ENCODE assay signal across 8 cellular contexts in the genomic region with DNA sequence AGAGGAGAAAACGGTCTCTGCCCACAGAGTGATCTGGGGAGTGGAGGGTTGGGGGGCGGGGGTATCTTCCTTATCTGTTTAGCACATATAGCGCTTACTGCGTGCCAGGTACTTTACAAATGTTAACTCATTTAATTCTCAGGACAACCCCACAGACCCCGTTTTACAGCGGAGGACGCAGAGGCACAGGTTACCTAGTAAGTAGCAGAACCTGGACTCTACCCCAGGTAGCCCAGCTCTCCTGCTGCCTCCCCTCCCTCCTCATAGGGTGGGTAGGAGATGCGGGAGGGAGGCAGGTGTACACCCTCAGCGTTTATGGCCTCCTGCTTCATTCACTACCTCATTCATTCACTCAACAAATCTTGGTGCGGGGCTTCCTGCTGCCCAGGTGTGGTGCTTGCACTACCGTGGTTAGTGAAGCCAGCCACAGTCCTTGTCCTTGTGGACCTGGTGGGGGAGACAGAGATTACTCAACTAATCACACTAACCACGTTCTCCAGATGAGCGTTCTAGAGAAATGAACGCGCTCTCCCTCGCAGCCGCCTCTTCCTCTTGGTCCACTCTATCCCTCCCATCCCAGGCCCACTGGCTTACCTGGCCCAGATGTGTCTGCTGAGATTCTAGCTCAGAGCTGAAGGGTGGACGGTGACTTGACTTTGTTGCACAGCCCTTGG.
DNase-seq lines count a peak whose midpoint lies in the region; ATAC-seq and TF ChIP-seq lines count a peak whose summit lies in the region.

No MANE protein-coding gene starts in this region.

- H3K4me3 ChIP-seq in DOHH2 (ENCODE audit: low read length) (0 out of 2 replicates have a peak overlapping the region, but pooled peaks have one; percentile 38), KMS-11 (IDR thresholded peaks at IDR 0.05; ENCODE audit: insufficient read depth, low read depth, low read length) (no peak overlapping the region), neural cell (ENCODE audit: low read length) (peak overlapping the region; percentile 59), colonic mucosa (no peak overlapping the region), PC-9 (no peak overlapping the region)

- peaks cover 5% of the 10 kb centered on the region for H3K9me3 Mint-ChIP-seq in chondrocyte (ENCODE audit: low read depth)

- CTCF ChIA-PET in PC-9 (lab: Charles Lee) = no interaction called here

- H3K27me3 ChIP-seq in DOHH2 (ENCODE audit: control insufficient read depth, low read length) (peaks cover 5% of the 10 kb centered on the region; the same call in 1 of the 2 replicates), KMS-11 (ENCODE audit: insufficient read depth, low read depth) (no peaks in the 10 kb centered on the region), neural cell (ENCODE audit: insufficient read depth, low read depth, low read length) (no peaks in the 10 kb centered on the region), colonic mucosa (no peaks in the 10 kb centered on the region), PC-9 (ENCODE audit: insufficient read depth, low read depth) (peaks cover 37% of the 10 kb centered on the region)

- no peak for TF ChIP-seq RAD21 in neural cell (conservative IDR thresholded peaks at IDR 0.05)

- H3K9me3 ChIP-seq in DOHH2 (ENCODE audit: control insufficient read depth, insufficient read depth, low read length) (no peaks in the 10 kb centered on the region), neural cell (ENCODE audit: low read length) (no peaks in the 10 kb centered on the region), colonic mucosa (no peaks in the 10 kb centered on the region), PC-9 (ENCODE audit: insufficient read depth, low read depth) (no peaks in the 10 kb centered on the region)

- TF ChIP-seq EP300 in neural cell (conservative IDR thresholded peaks at IDR 0.05; ENCODE audit: poor library complexity, severe bottlenecking) = no peak

- ATAC-seq in HG03175 (IDR thresholded peaks at IDR 0.05; ENCODE audit: unreplicated experiment) = no peak

- no peaks in the 10 kb centered on the region for H3K79me2 ChIP-seq in DOHH2 (ENCODE audit: control insufficient read depth, low read length)
- H3K79me2 ChIP-seq in KMS-11 (ENCODE audit: insufficient read depth, low read depth) = no peaks in the 10 kb centered on the region
- H3K79me2 ChIP-seq in neural cell (replicated peaks; ENCODE audit: insufficient read depth, low read length) = no peaks in the 10 kb centered on the region
- no peaks in the 10 kb centered on the region for H3K79me2 ChIP-seq in PC-9 (ENCODE audit: low read depth)

- H3K4me3 Mint-ChIP-seq in chondrocyte (ENCODE audit: unreplicated experiment) = peak overlapping the region; percentile 22

- H4K20me1 ChIP-seq in DOHH2 (ENCODE audit: control insufficient read depth, insufficient read depth, low read depth, low read length) = no peaks in the 10 kb centered on the region
- no peaks in the 10 kb centered on the region for H4K20me1 ChIP-seq in KMS-11 (ENCODE audit: insufficient read depth)
- H4K20me1 ChIP-seq in neural cell (ENCODE audit: insufficient read depth) = no peaks in the 10 kb centered on the region
- H4K20me1 ChIP-seq in PC-9 (ENCODE audit: insufficient read depth) = no peaks in the 10 kb centered on the region

- H3K36me3 ChIP-seq in DOHH2 (ENCODE audit: control insufficient read depth, low read length) (no peaks in the 10 kb centered on the region), KMS-11 (ENCODE audit: insufficient read depth) (no peaks in the 10 kb centered on the region), neural cell (ENCODE audit: insufficient read depth, low read length) (no peaks in the 10 kb centered on the region), colonic mucosa (no peaks in the 10 kb centered on the region), PC-9 (ENCODE audit: low read depth) (no peaks in the 10 kb centered on the region)

- H3K4me2 ChIP-seq in DOHH2 (ENCODE audit: low read length) = peak overlapping the region; percentile 51
- peak overlapping the region; percentile 56; the same call in 1 of the 2 replicates for H3K4me2 ChIP-seq in KMS-11
- peak overlapping the region; percentile 19 for H3K4me2 ChIP-seq in neural cell (ENCODE audit: low read length)
- no peak overlapping the region for H3K4me2 ChIP-seq in PC-9

- H3K9ac ChIP-seq in KMS-11 = no peak overlapping the region
- peak overlapping the region; percentile 56 for H3K9ac ChIP-seq in neural cell (ENCODE audit: low read length)
- no peak overlapping the region for H3K9ac ChIP-seq in colonic mucosa (ENCODE audit: low read depth in 2 of 2, low read length in 2 of 2)

- H3K27me3 Mint-ChIP-seq in chondrocyte (ENCODE audit: low read depth) = peaks cover 48% of the 10 kb centered on the region

- DNase-seq in chondrocyte (ENCODE audit: low spot score) (no peak), colonic mucosa (no peak), NCI-H1048 (lab: John Stamatoyannopoulos, UW) (no peak), PC-9 (no peak)

- H3K36me3 Mint-ChIP-seq in chondrocyte (ENCODE audit: low read depth) = peaks cover 1% of the 10 kb centered on the region

- H2AFZ ChIP-seq in KMS-11 (ENCODE audit: low read depth) = peak overlapping the region; percentile 69; the same call in 1 of the 2 replicates
- peak overlapping the region; percentile 73 for H2AFZ ChIP-seq in neural cell (ENCODE audit: low read depth, low read length)
- H2AFZ ChIP-seq in PC-9 = no peak overlapping the region

- no peak overlapping the region for H3K27ac Mint-ChIP-seq in chondrocyte (ENCODE audit: unreplicated experiment)

- TF ChIP-seq CTCF in DOHH2 (IDR thresholded peaks at IDR 0.05; ENCODE audit: low read depth, low read length, poor library complexity, severe bottlenecking) (no peak), KMS-11 (conservative IDR thresholded peaks at IDR 0.05; ENCODE audit: low read depth, low read length) (no peak), chondrocyte (IDR thresholded peaks at IDR 0.05) (no peak), neural cell (IDR thresholded peaks at IDR 0.05; ENCODE audit: poor library complexity, severe bottlenecking) (peak; percentile 19), colonic mucosa (IDR thresholded peaks at IDR 0.05) (no peak), PC-9 (conservative IDR thresholded peaks at IDR 0.05) (no peak)

- no TSS peak for BruUV-seq in PC-9 (replicated peaks; lab: Mats Ljungman, UMichigan)

- POLR2A ChIA-PET in PC-9 (lab: Charles Lee; ENCODE audit: unreplicated experiment) = no interaction called here

- intact Hi-C loops in colonic mucosa (cut with DNase I) (loop anchor here (2.0 kb wide), 1 partner anchor 234 kb away; no protein-coding TSS in a partner anchor), PC-9 (cut with micrococcal nuclease; ENCODE audit: unreplicated experiment) (loop anchor here (1.0 kb wide), 1 partner anchor 235 kb away; no protein-coding TSS in a partner anchor)

- H3F3A ChIP-seq in DOHH2 (ENCODE audit: control insufficient read depth, insufficient read depth) (no peaks in the 10 kb centered on the region), neural cell (ENCODE audit: insufficient read depth, low read length, poor library complexity, severe bottlenecking) (no peaks in the 10 kb centered on the region), PC-9 (ENCODE audit: insufficient read depth, low read depth) (no peaks in the 10 kb centered on the region)

- peaks cover 2% of the 10 kb centered on the region; the same call in 1 of the 2 replicates for H3K4me1 ChIP-seq in DOHH2 (ENCODE audit: control insufficient read depth, low read length)
- H3K4me1 ChIP-seq in KMS-11 (ENCODE audit: low read depth, poor library complexity, severe bottlenecking) = no peaks in the 10 kb centered on the region
- H3K4me1 ChIP-seq in colonic mucosa = no peaks in the 10 kb centered on the region
- no peaks in the 10 kb centered on the region for H3K4me1 ChIP-seq in PC-9 (replicated peaks; ENCODE audit: insufficient read depth)

- H3K9me2 ChIP-seq in DOHH2 (replicated peaks; ENCODE audit: control insufficient read depth, low read length) (no peaks in the 10 kb centered on the region), neural cell (ENCODE audit: insufficient read depth, low read length) (no peaks in the 10 kb centered on the region), PC-9 (ENCODE audit: insufficient read depth) (no peaks in the 10 kb centered on the region)

- peaks cover 3% of the 10 kb centered on the region for H3K4me1 Mint-ChIP-seq in chondrocyte (ENCODE audit: low read depth)

- H3K27ac ChIP-seq in DOHH2 (ENCODE audit: low read depth, low read length) (no peak overlapping the region), KMS-11 (no peak overlapping the region), neural cell (ENCODE audit: low read length) (no peak overlapping the region), colonic mucosa (no peak overlapping the region), PC-9 (no peak overlapping the region)

TF ChIP-seq in neural cell, 6 proteins besides CTCF, POLR2A, EP300 and RAD21:
- TF ChIP-seq TAF1 (IDR thresholded peaks at IDR 0.05; ENCODE audit: low read depth) (no peak), POLR2AphosphoS5 (IDR thresholded peaks at IDR 0.05) (no peak), SMC3 (conservative IDR thresholded peaks at IDR 0.05; ENCODE audit: poor library complexity) (no peak), EZH2 (IDR thresholded peaks at IDR 0.05; ENCODE audit: borderline replicate concordance, insufficient read depth, low read length, poor library complexity, severe bottlenecking) (no peak), MXI1 (conservative IDR thresholded peaks at IDR 0.05; ENCODE audit: poor library complexity, severe bottlenecking) (no peak)
- TF ChIP-seq, protein P1, sequence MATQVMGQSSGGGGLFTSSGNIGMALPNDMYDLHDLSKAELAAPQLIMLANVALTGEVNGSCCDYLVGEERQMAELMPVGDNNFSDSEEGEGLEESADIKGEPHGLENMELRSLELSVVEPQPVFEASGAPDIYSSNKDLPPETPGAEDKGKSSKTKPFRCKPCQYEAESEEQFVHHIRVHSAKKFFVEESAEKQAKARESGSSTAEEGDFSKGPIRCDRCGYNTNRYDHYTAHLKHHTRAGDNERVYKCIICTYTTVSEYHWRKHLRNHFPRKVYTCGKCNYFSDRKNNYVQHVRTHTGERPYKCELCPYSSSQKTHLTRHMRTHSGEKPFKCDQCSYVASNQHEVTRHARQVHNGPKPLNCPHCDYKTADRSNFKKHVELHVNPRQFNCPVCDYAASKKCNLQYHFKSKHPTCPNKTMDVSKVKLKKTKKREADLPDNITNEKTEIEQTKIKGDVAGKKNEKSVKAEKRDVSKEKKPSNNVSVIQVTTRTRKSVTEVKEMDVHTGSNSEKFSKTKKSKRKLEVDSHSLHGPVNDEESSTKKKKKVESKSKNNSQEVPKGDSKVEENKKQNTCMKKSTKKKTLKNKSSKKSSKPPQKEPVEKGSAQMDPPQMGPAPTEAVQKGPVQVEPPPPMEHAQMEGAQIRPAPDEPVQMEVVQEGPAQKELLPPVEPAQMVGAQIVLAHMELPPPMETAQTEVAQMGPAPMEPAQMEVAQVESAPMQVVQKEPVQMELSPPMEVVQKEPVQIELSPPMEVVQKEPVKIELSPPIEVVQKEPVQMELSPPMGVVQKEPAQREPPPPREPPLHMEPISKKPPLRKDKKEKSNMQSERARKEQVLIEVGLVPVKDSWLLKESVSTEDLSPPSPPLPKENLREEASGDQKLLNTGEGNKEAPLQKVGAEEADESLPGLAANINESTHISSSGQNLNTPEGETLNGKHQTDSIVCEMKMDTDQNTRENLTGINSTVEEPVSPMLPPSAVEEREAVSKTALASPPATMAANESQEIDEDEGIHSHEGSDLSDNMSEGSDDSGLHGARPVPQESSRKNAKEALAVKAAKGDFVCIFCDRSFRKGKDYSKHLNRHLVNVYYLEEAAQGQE (IDR thresholded peaks at IDR 0.05; ENCODE audit: borderline replicate concordance) = no peak

Comparison
In these comparisons a context has a peak if more than half of its experiments do, and no peak if none do; other contexts are left out.
1. H3K4me3 ChIP-seq: peak in DOHH2 (single experiment) and neural cell (single experiment); none in KMS-11 (single experiment), colonic mucosa (single experiment) and PC-9 (single experiment).